9 cellular contexts compared by ENCODE assay signal in genomic region chr6:137033828-137034227, GRCh38. TPM values are rescaled to one million over a fixed set of nuclear protein-coding genes. Genes with fewer than 3 reads are reported as not detected.
DNase-seq lines count a peak whose midpoint lies in the region; ATAC-seq lines count a peak whose summit lies in the region.
"Had no signal": no experiment of that assay in that cellular context is flagged by ENCODE, and none has a peak within 500 bp of the region (broad histone marks: within the 10 kb centered on the region; RNA-seq: fewer than 3 reads in every experiment).

No MANE protein-coding gene starts in this region.

- H3K4me1 Mint-ChIP-seq in naive B cell, result peaks cover 0 to 3% (median 0%) of the 10 kb centered on the region in 3 donors
- H3K4me1 Mint-ChIP-seq: nephron had no signal

- no peak overlapping the region for H3K27ac Mint-ChIP-seq in naive B cell
- H3K27ac Mint-ChIP-seq: nephron had no signal

- no peaks in the 10 kb centered on the region for H3K36me3 Mint-ChIP-seq in naive B cell

- peaks cover 0 to 6% (median 3%) of the 10 kb centered on the region in 7 donors for H3K9me3 Mint-ChIP-seq in naive B cell

- peak; percentile 59 for DNase-seq in NK-92 treated with Interleukin-12 subunit alpha and Interleukin-12 subunit beta, amount 100 ng/mL, for 24 hours (lab: John Stamatoyannopoulos, UW)
- DNase-seq in NK-92 (lab: John Stamatoyannopoulos, UW; ENCODE audit: unreplicated experiment) (no peak), naive B cell (no peak), NCI-H146 treated with DMSO at 0.1 percent for 48 hours (lab: John Stamatoyannopoulos, UW; ENCODE audit: unreplicated experiment) (no peak), Ammon's horn (ENCODE audit: low spot score) (no peak), HUDEP-2 (lab: John Stamatoyannopoulos, UW; ENCODE audit: unreplicated experiment in 76 of 76) (no peak)
- DNase-seq in activated CD4-positive, alpha-beta T cell treated with anti-CD3 and anti-CD28 coated beads for 4 hours, result peak; percentile 18 to 39

- no peak overlapping the region for H3K4me3 Mint-ChIP-seq in naive B cell
- H3K4me3 Mint-ChIP-seq: nephron had no signal

- peak; percentile 98 for ATAC-seq in HG03378 (IDR thresholded peaks at IDR 0.05; ENCODE audit: unreplicated experiment)
- peak; percentile 52 to 58 for ATAC-seq in naive B cell (ENCODE audit: low read depth in 2 of 2)

- peaks cover 45 to 65% (median 64%) of the 10 kb centered on the region in 3 donors for H3K27me3 Mint-ChIP-seq in naive B cell

RNA-seq across cellular contexts. Expression of gene IL20RA, which starts 10.9 kb away (rescaled TPM):
- not detected for polyA plus RNA-seq in naive B cell (ENCODE audit: low read depth in 6 of 6)

Comparison
In these comparisons a context has a peak if more than half of its experiments do, and no peak if none do; other contexts are left out.
1. DNase-seq: peak in NK-92 treated with Interleukin-12 subunit alpha and Interleukin-12 subunit beta, amount 100 ng/mL, for 24 hours (single experiment) and activated CD4-positive, alpha-beta T cell treated with anti-CD3 and anti-CD28 coated beads for 4 hours (2 of 2); none in NK-92 (single experiment), naive B cell (single experiment), NCI-H146 treated with DMSO at 0.1 percent for 48 hours (single experiment), Ammon's horn (single experiment) and HUDEP-2 (0 of 76).